Comparison of ENCODE assay signal across 10 cellular contexts in the genomic region with DNA sequence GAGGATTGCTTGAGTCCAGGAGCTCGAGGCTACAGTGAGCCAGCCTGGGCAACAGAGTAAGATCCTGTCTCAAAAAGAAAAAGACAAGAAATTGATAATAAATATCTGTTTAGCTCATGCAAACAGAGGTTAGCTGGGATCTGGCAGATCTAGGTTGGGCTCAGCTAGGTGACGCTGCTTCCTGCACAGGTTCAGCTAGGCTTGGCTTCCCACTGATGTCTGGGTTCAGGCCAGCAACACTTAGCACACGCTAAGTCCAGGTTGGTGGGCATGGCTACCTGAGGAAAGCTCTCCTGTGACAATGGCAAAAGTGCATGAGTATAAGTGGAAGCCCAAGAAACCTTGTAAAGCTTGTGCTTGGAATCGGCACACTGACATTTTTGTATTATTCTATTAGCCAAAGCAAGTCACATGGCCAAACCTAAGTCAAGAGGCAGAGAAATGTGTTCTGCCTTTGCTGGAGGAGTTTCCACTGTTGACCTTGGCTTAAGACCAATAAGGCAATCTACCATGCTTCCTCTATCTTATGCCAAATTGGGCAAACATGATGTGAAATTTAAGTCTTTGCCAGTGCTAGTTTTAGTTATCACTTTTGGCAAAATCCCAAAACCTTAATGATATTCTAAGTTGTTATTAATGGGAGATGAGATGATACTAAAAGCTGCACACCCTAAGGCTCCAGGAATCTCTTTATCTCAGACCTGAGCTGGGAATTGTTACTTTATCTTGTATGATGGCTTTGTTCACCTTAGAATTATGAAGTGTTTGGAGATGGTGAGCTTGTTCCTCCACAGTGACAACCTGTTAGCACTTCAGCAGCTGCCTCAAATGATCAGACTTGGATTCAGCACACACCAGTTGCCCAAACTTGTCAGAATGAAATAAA. TPM values are rescaled to one million over a fixed set of nuclear protein-coding genes. Genes with fewer than 3 reads are reported as not detected.
DNase-seq lines count a peak whose midpoint lies in the region; TF ChIP-seq lines count a peak whose summit lies in the region.
"Had no signal": no experiment of that assay in that cellular context is flagged by ENCODE, and none has a peak within 500 bp of the region (broad histone marks: within the 10 kb centered on the region; RNA-seq: fewer than 3 reads in every experiment).

No MANE protein-coding gene starts in this region.

- DNase-seq in A673 (ENCODE audit: low spot score) = peak; percentile 67
- DNase-seq in NCI-H1436 (lab: John Stamatoyannopoulos, UW) = peak; percentile 63
- peak; percentile 28 for DNase-seq in adipocyte (ENCODE audit: low read depth)
- peak; percentile 63 for DNase-seq in kidney tubule cell (ENCODE audit: low spot score)
- DNase-seq in effector CD8-positive, alpha-beta T cell (lab: John Stamatoyannopoulos, UW) = no peak
- DNase-seq in cerebellar cortex (ENCODE audit: low spot score) = no peak
- no peak for DNase-seq in NCI-H82 (lab: John Stamatoyannopoulos, UW)
- DNase-seq in activated T-cell treated with anti-CD3 and anti-CD28 coated beads, Interleukin-2, amount 50 U/mL, for 1 hour = no peak
- DNase-seq: effector CD4-positive, alpha-beta T cell had no signal

- H3K27me3 ChIP-seq in A673 (replicated peaks; ENCODE audit: insufficient read depth, low read depth, low read length, poor library complexity) (no peaks in the 10 kb centered on the region), adipocyte (replicated peaks; ENCODE audit: control insufficient read depth, insufficient read depth, low read length) (no peaks in the 10 kb centered on the region)

- H3K4me3 ChIP-seq in A673 (ENCODE audit: low read depth, low read length, poor library complexity, severe bottlenecking) (no peak overlapping the region), adipocyte (ENCODE audit: low read length) (no peak overlapping the region)
- H3K4me3 ChIP-seq: GM23338 had no signal

- H3K4me1 ChIP-seq in A673 (ENCODE audit: insufficient read depth, low read length, poor library complexity, severe bottlenecking) = peaks cover 33% of the 10 kb centered on the region
- peaks cover 10% of the 10 kb centered on the region for H3K4me1 ChIP-seq in adipocyte (ENCODE audit: control insufficient read depth, insufficient read depth, low read length)

- CTCF ChIA-PET in A673 (lab: Charles Lee) = interaction anchor here (0.6 kb wide), 1 partner anchor 19 kb away, joined by 5 read pairs; no protein-coding TSS in a partner anchor

- no TSS peak for BruUV-seq in A673 (replicated peaks; lab: Mats Ljungman, UMichigan)

- H3K9me3 ChIP-seq in A673 (ENCODE audit: low read depth, low read length, poor library complexity, severe bottlenecking) (no peaks in the 10 kb centered on the region), adipocyte (ENCODE audit: control insufficient read depth, low read length) (no peaks in the 10 kb centered on the region)

- no peak overlapping the region for H3K27ac ChIP-seq in A673 (ENCODE audit: low read depth, low read length, poor library complexity, severe bottlenecking)

- H3K9ac ChIP-seq in adipocyte (ENCODE audit: low read length) = no peak overlapping the region

- no peaks in the 10 kb centered on the region for H3K36me3 ChIP-seq in A673 (ENCODE audit: insufficient read depth, low read length, poor library complexity, severe bottlenecking)
- peaks cover 32% of the 10 kb centered on the region for H3K36me3 ChIP-seq in adipocyte (ENCODE audit: control insufficient read depth, insufficient read depth, low read length, severe bottlenecking)

- no peak for TF ChIP-seq CTCF in A673 (conservative IDR thresholded peaks at IDR 0.05; ENCODE audit: low read depth, low read length)

- intact Hi-C loops in A673 (cut with micrococcal nuclease; ENCODE audit: unreplicated experiment) = no loop called here

- POLR2A ChIA-PET in A673 (lab: Charles Lee; ENCODE audit: low non-redundant PET) = interaction anchor here (0.6 to 0.7 kb wide), 2 partner anchors 91 to 221 kb away, joined by 3 to 7 read pairs; no protein-coding TSS in a partner anchor

RNA-seq across cellular contexts. Expression of gene RIN2, which starts 49.0 kb away (rescaled TPM):
- total RNA-seq in A673 (2021) = 14.6 and 18.5 TPM in 2 replicates

Comparison
In these comparisons a context has a peak if more than half of its experiments do, and no peak if none do; other contexts are left out.
1. DNase-seq: peak in A673 (single experiment), NCI-H1436 (single experiment), adipocyte (single experiment) and kidney tubule cell (single experiment); none in effector CD8-positive, alpha-beta T cell (single experiment), cerebellar cortex (single experiment), NCI-H82 (single experiment) and activated T-cell treated with anti-CD3 and anti-CD28 coated beads, Interleukin-2, amount 50 U/mL, for 1 hour (single experiment).